Comparison of ENCODE assay signal across 9 cellular contexts in the genomic region with DNA sequence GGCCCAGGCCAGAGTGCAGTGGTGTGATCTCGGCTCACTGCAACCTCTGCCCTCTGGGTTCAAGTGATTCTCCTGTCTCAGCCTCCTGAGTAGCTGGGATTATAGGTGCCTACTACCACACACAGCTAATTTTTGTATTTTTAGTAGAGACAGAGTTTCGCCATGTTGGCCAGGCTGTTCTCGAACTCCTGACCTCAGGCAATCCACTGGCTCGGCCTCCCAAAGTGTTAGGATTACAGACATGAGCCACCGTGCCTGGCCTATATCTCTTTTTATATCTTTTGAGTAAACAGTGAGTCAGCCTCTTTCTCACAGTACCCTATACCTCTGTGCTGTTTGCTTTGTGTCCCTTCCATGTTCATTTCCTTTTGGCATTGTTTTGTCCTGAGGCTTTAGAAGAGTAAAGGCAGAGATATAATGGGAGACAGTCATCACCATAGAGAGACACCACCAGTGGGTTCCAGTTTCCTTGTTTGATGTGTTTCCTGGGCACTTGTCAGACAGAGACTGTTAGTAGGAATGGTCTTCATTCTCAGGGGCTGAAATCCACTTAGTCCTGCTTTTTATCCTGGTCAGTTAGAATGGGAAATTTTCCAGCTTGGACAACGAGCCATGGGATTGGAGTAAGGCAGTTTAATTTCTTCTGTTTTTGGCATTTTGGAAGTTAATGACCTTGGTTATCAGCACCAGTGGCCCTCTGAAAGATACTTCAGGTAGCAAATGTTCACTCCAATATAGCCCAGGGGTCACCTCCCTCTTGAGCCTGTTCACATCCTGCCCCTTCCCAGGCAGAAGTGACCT. TPM values are rescaled to one million over a fixed set of nuclear protein-coding genes. Genes with fewer than 3 reads are reported as not detected.
DNase-seq lines count a peak whose midpoint lies in the region; ATAC-seq and TF ChIP-seq lines count a peak whose summit lies in the region.
"Had no signal": no experiment of that assay in that cellular context is flagged by ENCODE, and none has a peak within 500 bp of the region (broad histone marks: within the 10 kb centered on the region; RNA-seq: fewer than 3 reads in every experiment).

No MANE protein-coding gene starts in this region.

- H3K4me1 ChIP-seq in GM23338 (ENCODE audit: insufficient read depth) (no peaks in the 10 kb centered on the region), mammary epithelial cell (ENCODE audit: insufficient read depth, low read length) (no peaks in the 10 kb centered on the region)

- H2AFZ ChIP-seq in GM23338 (no peak overlapping the region), mammary epithelial cell (ENCODE audit: low read depth, low read length) (no peak overlapping the region)

- dilution Hi-C loops in mammary epithelial cell (cut with HindIII; ENCODE audit: low sequenced_read_pairs): no loop called here

- no peak for DNase-seq in GM23338 (ENCODE audit: low spot score)
- DNase-seq in NCI-H2196 (lab: John Stamatoyannopoulos, UW; ENCODE audit: unreplicated experiment): peak; percentile 72
- peak; percentile 80 for DNase-seq in mammary epithelial cell
- DNase-seq in mucosa of gallbladder (ENCODE audit: low spot score): peak; percentile 49
- no peak for DNase-seq in natural killer cell treated with Interleukin-12 subunit alpha and Interleukin-12 subunit beta and Interleukin-15 and Interleukin-18, amount 100 ng/mL, for 72 hours (ENCODE audit: low spot score)
- DNase-seq in activated T-helper 2 cell treated with anti-CD3 and anti-CD28 coated beads, Interferon-gamma antibody, Interleukin-2, Interleukin-4, amounts not matched to agents 10 μg/mL and 5 μg/mL and 100 μg/mL, durations not matched to agents 14 hours and 24 hours and 36 hours (ENCODE audit: low spot score): no peak
- no peak for DNase-seq in NCI-H1105 (lab: John Stamatoyannopoulos, UW)
- DNase-seq: anterior cingulate cortex had no signal

- no peak overlapping the region for H3K4me3 Mint-ChIP-seq in GM23338
- no peak overlapping the region for H3K4me3 Mint-ChIP-seq in natural killer cell treated with Interleukin-12 subunit alpha and Interleukin-12 subunit beta and Interleukin-15 and Interleukin-18, amount 100 ng/mL, for 72 hours
- H3K4me3 Mint-ChIP-seq in activated T-helper 2 cell treated with anti-CD3 and anti-CD28 coated beads, Interferon-gamma antibody, Interleukin-2, Interleukin-4, amounts not matched to agents 10 μg/mL and 5 μg/mL and 100 μg/mL, durations not matched to agents 14 hours and 24 hours and 36 hours (ENCODE audit: low read depth): no peak overlapping the region

- H3K36me3 Mint-ChIP-seq in GM23338 (ENCODE audit: low read depth): peaks cover 4% of the 10 kb centered on the region; the same call in 1 of the 3 replicates
- peaks cover 10% of the 10 kb centered on the region for H3K36me3 Mint-ChIP-seq in natural killer cell treated with Interleukin-12 subunit alpha and Interleukin-12 subunit beta and Interleukin-15 and Interleukin-18, amount 100 ng/mL, for 72 hours
- H3K36me3 Mint-ChIP-seq in activated T-helper 2 cell treated with anti-CD3 and anti-CD28 coated beads, Interferon-gamma antibody, Interleukin-2, Interleukin-4, amounts not matched to agents 10 μg/mL and 5 μg/mL and 100 μg/mL, durations not matched to agents 14 hours and 24 hours and 36 hours (ENCODE audit: low read depth): peaks cover 52% of the 10 kb centered on the region

- ATAC-seq in GM23338 (no peak), GM21825 (IDR thresholded peaks at IDR 0.05; ENCODE audit: unreplicated experiment) (no peak)
- ATAC-seq in natural killer cell treated with Interleukin-12 subunit alpha and Interleukin-12 subunit beta and Interleukin-15 and Interleukin-18, amount 100 ng/mL, for 72 hours: no peak

- no peaks in the 10 kb centered on the region for H3K9me3 ChIP-seq in mammary epithelial cell (replicated peaks; ENCODE audit: insufficient read depth, low read length)

- no peaks in the 10 kb centered on the region for H3K9me2 ChIP-seq in GM23338 (ENCODE audit: insufficient read depth)

- 63% methylated on average over 5 of the region's 6 CpGs for WGBS in mammary epithelial cell (ENCODE audit: low coverage, missing lambda C conversion rate)

- H3K36me3 ChIP-seq in GM23338 (ENCODE audit: insufficient read depth) (peaks cover 10% of the 10 kb centered on the region), mammary epithelial cell (ENCODE audit: insufficient read depth, low read length) (peaks cover 2% of the 10 kb centered on the region)

- no peaks in the 10 kb centered on the region for H3K79me2 ChIP-seq in GM23338 (replicated peaks; ENCODE audit: insufficient read depth)
- H3K79me2 ChIP-seq in mammary epithelial cell (ENCODE audit: insufficient read depth, low read length): no peaks in the 10 kb centered on the region

- TF ChIP-seq CTCF in GM23338 (conservative IDR thresholded peaks at IDR 0.05; ENCODE audit: low read depth in 2 of 2): no peak
- no peak for TF ChIP-seq CTCF in mammary epithelial cell (conservative IDR thresholded peaks at IDR 0.05 in 1 of 2, IDR thresholded peaks at IDR 0.05 in 1 of 2; ENCODE audit: extremely low read depth in 1 of 2, insufficient read depth in 1 of 2, low read depth in 1 of 2, low read length in 2 of 2)

- H3K27ac ChIP-seq in GM23338 (ENCODE audit: low read depth) (0 out of 2 replicates have a peak overlapping the region, but pooled peaks have one; percentile 39), mammary epithelial cell (ENCODE audit: insufficient read depth, low read depth, low read length) (no peak overlapping the region)

- in situ Hi-C loops in mammary epithelial cell (cut with MboI; ENCODE audit: low sequenced_read_pairs in 2 of 2): no loop called here

- H3K27me3 ChIP-seq in GM23338 (ENCODE audit: insufficient read depth) (no peaks in the 10 kb centered on the region), mammary epithelial cell (ENCODE audit: insufficient read depth, low read length) (no peaks in the 10 kb centered on the region)

- no peaks in the 10 kb centered on the region; the same call in 2 of the 3 replicates for H3K9me3 Mint-ChIP-seq in GM23338
- H3K9me3 Mint-ChIP-seq in natural killer cell treated with Interleukin-12 subunit alpha and Interleukin-12 subunit beta and Interleukin-15 and Interleukin-18, amount 100 ng/mL, for 72 hours: no peaks in the 10 kb centered on the region
- no peaks in the 10 kb centered on the region for H3K9me3 Mint-ChIP-seq in activated T-helper 2 cell treated with anti-CD3 and anti-CD28 coated beads, Interferon-gamma antibody, Interleukin-2, Interleukin-4, amounts not matched to agents 10 μg/mL and 5 μg/mL and 100 μg/mL, durations not matched to agents 14 hours and 24 hours and 36 hours

- H3K27me3 Mint-ChIP-seq in GM23338 (ENCODE audit: insufficient read depth, low read depth, poor library complexity): no peaks in the 10 kb centered on the region
- H3K27me3 Mint-ChIP-seq in natural killer cell treated with Interleukin-12 subunit alpha and Interleukin-12 subunit beta and Interleukin-15 and Interleukin-18, amount 100 ng/mL, for 72 hours: no peaks in the 10 kb centered on the region
- H3K27me3 Mint-ChIP-seq in activated T-helper 2 cell treated with anti-CD3 and anti-CD28 coated beads, Interferon-gamma antibody, Interleukin-2, Interleukin-4, amounts not matched to agents 10 μg/mL and 5 μg/mL and 100 μg/mL, durations not matched to agents 14 hours and 24 hours and 36 hours (ENCODE audit: low read depth): no peaks in the 10 kb centered on the region

- H3K4me2 ChIP-seq in GM23338 (no peak overlapping the region), mammary epithelial cell (ENCODE audit: insufficient read depth, low read depth, low read length) (no peak overlapping the region)

- no TSS peak for BruUV-seq in mammary epithelial cell (replicated peaks; lab: Mats Ljungman, UMichigan)

- H3K4me1 Mint-ChIP-seq in GM23338: no peaks in the 10 kb centered on the region
- H3K4me1 Mint-ChIP-seq in natural killer cell treated with Interleukin-12 subunit alpha and Interleukin-12 subunit beta and Interleukin-15 and Interleukin-18, amount 100 ng/mL, for 72 hours (ENCODE audit: low read depth in 2 of 2): peaks cover 2 to 3% of the 10 kb centered on the region in 2 donors
- H3K4me1 Mint-ChIP-seq in activated T-helper 2 cell treated with anti-CD3 and anti-CD28 coated beads, Interferon-gamma antibody, Interleukin-2, Interleukin-4, amounts not matched to agents 10 μg/mL and 5 μg/mL and 100 μg/mL, durations not matched to agents 14 hours and 24 hours and 36 hours (ENCODE audit: low read depth): peaks cover 13% of the 10 kb centered on the region

- CTCF ChIA-PET in mammary epithelial cell (lab: Charles Lee; ENCODE audit: low non-redundant PET): no interaction called here

- peaks cover 12% of the 10 kb centered on the region; the same call in 1 of the 2 replicates for H4K20me1 ChIP-seq in GM23338 (replicated peaks; ENCODE audit: insufficient read depth)
- H4K20me1 ChIP-seq in mammary epithelial cell (ENCODE audit: insufficient read depth, low read length): no peaks in the 10 kb centered on the region

- H3K27ac Mint-ChIP-seq in GM23338: no peak overlapping the region
- peak overlapping the region in 1 of 2 donors; percentile 5 for H3K27ac Mint-ChIP-seq in natural killer cell treated with Interleukin-12 subunit alpha and Interleukin-12 subunit beta and Interleukin-15 and Interleukin-18, amount 100 ng/mL, for 72 hours
- no peak overlapping the region for H3K27ac Mint-ChIP-seq in activated T-helper 2 cell treated with anti-CD3 and anti-CD28 coated beads, Interferon-gamma antibody, Interleukin-2, Interleukin-4, amounts not matched to agents 10 μg/mL and 5 μg/mL and 100 μg/mL, durations not matched to agents 14 hours and 24 hours and 36 hours

- no peak overlapping the region for H3K4me3 ChIP-seq in GM23338
- no peak overlapping the region for H3K4me3 ChIP-seq in mammary epithelial cell (replicated peaks in 1 of 3; ENCODE audit: insufficient read depth in 1 of 3, low read depth in 2 of 3, low read length in 3 of 3)

- no peak overlapping the region for H3K9ac ChIP-seq in mammary epithelial cell (ENCODE audit: insufficient read depth, low read length)

- intact Hi-C loops in mammary epithelial cell (cut with micrococcal nuclease): no loop called here
- intact Hi-C loops in activated T-helper 2 cell treated with anti-CD3 and anti-CD28 coated beads, Interferon-gamma antibody, Interleukin-2, Interleukin-4, amounts not matched to agents 10 μg/mL and 5 μg/mL and 100 μg/mL, durations not matched to agents 14 hours and 24 hours and 36 hours (cut with micrococcal nuclease): no loop called here

- H3F3A ChIP-seq in GM23338 (replicated peaks; ENCODE audit: low read depth): peaks cover 11% of the 10 kb centered on the region; the same call in 1 of the 2 replicates

RNA-seq across cellular contexts. Expression of a gene that starts 32.2 kb away (rescaled TPM):
- 29.0 and 33.0 TPM in 2 replicates for total RNA-seq in GM23338 (2014; rRNA removed; shearing (Covaris generic))
- polyA plus RNA-seq in GM23338 (2016; fragmentation: Nextera tagmentation; extraction: Ambion mirVana) (10.4 and 20.8 TPM in 2 replicates), mammary epithelial cell (23.8 TPM)
- total RNA-seq in mammary epithelial cell (10 to 100 TPM; 37.2 to 60.1 TPM), mucosa of gallbladder (48.0 TPM)
- polyA minus RNA-seq in mammary epithelial cell: 41.9 TPM
- total RNA-seq in natural killer cell treated with Interleukin-12 subunit alpha and Interleukin-12 subunit beta and Interleukin-15 and Interleukin-18, amount 100 ng/mL, for 72 hours: 100 to 1,000 TPM; 119 to 214 TPM
- 141 and 145 TPM in 2 replicates for total RNA-seq in activated T-helper 2 cell treated with anti-CD3 and anti-CD28 coated beads, Interferon-gamma antibody, Interleukin-2, Interleukin-4, amounts not matched to agents 10 μg/mL and 5 μg/mL and 100 μg/mL, durations not matched to agents 14 hours and 24 hours and 36 hours

RNA-seq across cellular contexts. Expression of a gene that starts 48.5 kb away (rescaled TPM):
- 22.8 and 23.6 TPM in 2 replicates for total RNA-seq in GM23338 (2014; rRNA removed; shearing (Covaris generic))
- polyA plus RNA-seq in GM23338 (2016; fragmentation: Nextera tagmentation; extraction: Ambion mirVana): 6.1 TPM in 2 replicates
- 10 to 100 TPM; 24.2 to 25.5 TPM for total RNA-seq in mammary epithelial cell
- 18.1 TPM for polyA plus RNA-seq in mammary epithelial cell
- 34.3 TPM for polyA minus RNA-seq in mammary epithelial cell
- 59.6 TPM for total RNA-seq in mucosa of gallbladder
- total RNA-seq in natural killer cell treated with Interleukin-12 subunit alpha and Interleukin-12 subunit beta and Interleukin-15 and Interleukin-18, amount 100 ng/mL, for 72 hours: 10 to 100 TPM; 51.3 to 61.2 TPM
- total RNA-seq in activated T-helper 2 cell treated with anti-CD3 and anti-CD28 coated beads, Interferon-gamma antibody, Interleukin-2, Interleukin-4, amounts not matched to agents 10 μg/mL and 5 μg/mL and 100 μg/mL, durations not matched to agents 14 hours and 24 hours and 36 hours: 40.6 and 42.2 TPM in 2 replicates

Comparison
In these comparisons a context has a peak if more than half of its experiments do, and no peak if none do; other contexts are left out.
1. DNase-seq: peak in NCI-H2196 (single experiment), mammary epithelial cell (single experiment) and mucosa of gallbladder (single experiment); none in GM23338 (single experiment), natural killer cell treated with Interleukin-12 subunit alpha and Interleukin-12 subunit beta and Interleukin-15 and Interleukin-18, amount 100 ng/mL, for 72 hours (single experiment), activated T-helper 2 cell treated with anti-CD3 and anti-CD28 coated beads, Interferon-gamma antibody, Interleukin-2, Interleukin-4, amounts not matched to agents 10 μg/mL and 5 μg/mL and 100 μg/mL, durations not matched to agents 14 hours and 24 hours and 36 hours (single experiment) and NCI-H1105 (single experiment).